8 cellular contexts compared by ENCODE assay signal in genomic region chr1:42379794-42380616, GRCh38. TPM values are rescaled to one million over a fixed set of nuclear protein-coding genes. Genes with fewer than 3 reads are reported as not detected.
DNase-seq lines count a peak whose midpoint lies in the region; ATAC-seq and TF ChIP-seq lines count a peak whose summit lies in the region.

No MANE protein-coding gene starts in this region.

- no peak overlapping the region for H3K27ac ChIP-seq in CD4-positive, alpha-beta memory T cell (ENCODE audit: low read depth, low read length)
- H3K27ac ChIP-seq in RWPE1 (no peak overlapping the region), mesodermal cell (ENCODE audit: low read depth, low read length, severe bottlenecking) (no peak overlapping the region)
- H3K27ac ChIP-seq in effector memory CD4-positive, alpha-beta T cell (ENCODE audit: insufficient read depth, low read length, poor library complexity, severe bottlenecking): no peak overlapping the region

- intact Hi-C loops in CD4-positive, alpha-beta memory T cell (cut with micrococcal nuclease): no loop called here

- DNase-seq in CD4-positive, alpha-beta memory T cell: peak in 2 of 5 donors; percentile 2 to 5
- DNase-seq in RWPE1 (ENCODE audit: low spot score) (peak; percentile 49), type B pancreatic cell (ENCODE audit: extremely low spot score, unreplicated experiment) (peak; percentile 69), T-helper 9 cell (no peak)
- no peak for DNase-seq in effector memory CD4-positive, alpha-beta T cell

- peaks cover 28 to 32% of the 10 kb centered on the region in 2 donors for H3K27me3 Mint-ChIP-seq in CD4-positive, alpha-beta memory T cell
- peaks cover 54% of the 10 kb centered on the region for H3K27me3 Mint-ChIP-seq in type B pancreatic cell

- peaks cover 10% of the 10 kb centered on the region for H3K27me3 ChIP-seq in CD4-positive, alpha-beta memory T cell (ENCODE audit: insufficient read depth, low read length)
- peaks cover 5% of the 10 kb centered on the region for H3K27me3 ChIP-seq in effector memory CD4-positive, alpha-beta T cell (replicated peaks; ENCODE audit: control insufficient read depth, insufficient read depth, low read length, poor library complexity, severe bottlenecking)

- POLR2A ChIA-PET in CD4-positive, alpha-beta memory T cell (lab: Charles Lee; ENCODE audit: partially characterized antibody): no interaction called here
- POLR2A ChIA-PET in RWPE1 (lab: Yijun Ruan, JAX; ENCODE audit: low non-redundant PET): no interaction called here

- peaks cover 4% of the 10 kb centered on the region for H3K4me1 ChIP-seq in CD4-positive, alpha-beta memory T cell (ENCODE audit: insufficient read depth, low read length)
- H3K4me1 ChIP-seq in effector memory CD4-positive, alpha-beta T cell (ENCODE audit: control insufficient read depth, insufficient read depth, low read length, poor library complexity, severe bottlenecking): peaks cover 12% of the 10 kb centered on the region
- no peaks in the 10 kb centered on the region for H3K4me1 ChIP-seq in mesodermal cell (ENCODE audit: control insufficient read depth, insufficient read depth, low read length, poor library complexity, severe bottlenecking)

- H3K4me3 Mint-ChIP-seq in CD4-positive, alpha-beta memory T cell: peak overlapping the region; percentile 65 to 88 (median 84)
- peak overlapping the region; percentile 89 for H3K4me3 Mint-ChIP-seq in type B pancreatic cell

- H3K27ac Mint-ChIP-seq in CD4-positive, alpha-beta memory T cell: peak overlapping the region in 1 of 7 donors; percentile 37
- H3K27ac Mint-ChIP-seq in type B pancreatic cell: no peak overlapping the region

- H3K4me3 ChIP-seq in CD4-positive, alpha-beta memory T cell (ENCODE audit: low read length in 2 of 2): peak overlapping the region in 1 of 2 donors; percentile 30
- peak overlapping the region; percentile 50 for H3K4me3 ChIP-seq in effector memory CD4-positive, alpha-beta T cell (ENCODE audit: insufficient read depth, low read depth, low read length, poor library complexity, severe bottlenecking)
- peak overlapping the region; percentile 33 for H3K4me3 ChIP-seq in mesodermal cell (ENCODE audit: extremely low read depth, insufficient read depth, low read length, poor library complexity, severe bottlenecking)

- no peak for TF ChIP-seq CTCF in RWPE1 (conservative IDR thresholded peaks at IDR 0.05; ENCODE audit: low read depth)
- TF ChIP-seq CTCF in type B pancreatic cell (conservative IDR thresholded peaks at IDR 0.05): no peak

- no peaks in the 10 kb centered on the region for H3K36me3 Mint-ChIP-seq in CD4-positive, alpha-beta memory T cell
- H3K36me3 Mint-ChIP-seq in type B pancreatic cell: no peaks in the 10 kb centered on the region

- H3K9me3 Mint-ChIP-seq in CD4-positive, alpha-beta memory T cell: no peaks in the 10 kb centered on the region
- no peaks in the 10 kb centered on the region for H3K9me3 Mint-ChIP-seq in type B pancreatic cell

- ATAC-seq in GM19023 (IDR thresholded peaks at IDR 0.05; ENCODE audit: unreplicated experiment) (peak; percentile 48), HG03139 (IDR thresholded peaks at IDR 0.05; ENCODE audit: unreplicated experiment) (peak; percentile 26)

- peaks cover 4 to 11% (median 7%) of the 10 kb centered on the region in 4 donors for H3K4me1 Mint-ChIP-seq in CD4-positive, alpha-beta memory T cell
- no peaks in the 10 kb centered on the region for H3K4me1 Mint-ChIP-seq in type B pancreatic cell (ENCODE audit: unreplicated experiment)

- CTCF ChIA-PET in CD4-positive, alpha-beta memory T cell (lab: Charles Lee; ENCODE audit: partially characterized antibody): no interaction called here
- CTCF ChIA-PET in RWPE1 (lab: Yijun Ruan, JAX): no interaction called here

- H3K36me3 ChIP-seq in CD4-positive, alpha-beta memory T cell (ENCODE audit: insufficient read depth, low read length): no peaks in the 10 kb centered on the region
- no peaks in the 10 kb centered on the region for H3K36me3 ChIP-seq in effector memory CD4-positive, alpha-beta T cell (ENCODE audit: control insufficient read depth, insufficient read depth, low read length)
- H3K36me3 ChIP-seq in mesodermal cell (ENCODE audit: control insufficient read depth, insufficient read depth, low read length): no peaks in the 10 kb centered on the region

- H3K9me3 ChIP-seq in CD4-positive, alpha-beta memory T cell (ENCODE audit: control insufficient read depth in 1 of 2, low read length in 2 of 2): no peaks in the 10 kb centered on the region
- no peaks in the 10 kb centered on the region for H3K9me3 ChIP-seq in effector memory CD4-positive, alpha-beta T cell (ENCODE audit: control insufficient read depth, low read length)
- H3K9me3 ChIP-seq in mesodermal cell (ENCODE audit: control insufficient read depth, low read length): no peaks in the 10 kb centered on the region

- WGBS in mesodermal cell (ENCODE audit: insufficient coverage in 2 of 2), 2 experiments: 2% methylated on average over 32 to 40 of the region's 41 CpGs

RNA-seq across cellular contexts. Expression of gene RIMKLA, which starts 0.6 kb away (rescaled TPM):
- total RNA-seq in CD4-positive, alpha-beta memory T cell: under 1 TPM; 0.03 to 0.06 TPM
- polyA plus RNA-seq in CD4-positive, alpha-beta memory T cell: under 1 TPM; 0.24 to 0.49 TPM
- polyA plus RNA-seq in mesodermal cell (2013, experiment 1 of 2): 0.11 TPM
- polyA plus RNA-seq in mesodermal cell (2013, experiment 2 of 2): 0.10 TPM
- total RNA-seq in type B pancreatic cell (ENCODE audit: low replicate concordance): 2.3 and 3.8 TPM in 2 replicates

RNA-seq across cellular contexts. Expression of gene FOXJ3, which starts 45.0 kb away (rescaled TPM):
- 100 to 1,000 TPM in 1 of 2 experiments, 10 to 100 TPM in 1; 97.4 to 102 TPM for total RNA-seq in CD4-positive, alpha-beta memory T cell
- 10 to 100 TPM; 23.7 to 46.6 TPM for polyA plus RNA-seq in CD4-positive, alpha-beta memory T cell
- polyA plus RNA-seq in mesodermal cell (2013, experiment 1 of 2): 37.3 TPM
- polyA plus RNA-seq in mesodermal cell (2013, experiment 2 of 2): 32.1 TPM
- total RNA-seq in type B pancreatic cell (ENCODE audit: low replicate concordance): 49.4 and 49.8 TPM in 2 replicates

Comparison
In these comparisons a context has a peak if more than half of its experiments do, and no peak if none do; other contexts are left out.
1. DNase-seq: peak in RWPE1 (single experiment) and type B pancreatic cell (single experiment); none in effector memory CD4-positive, alpha-beta T cell (0 of 3) and T-helper 9 cell (single experiment).